14 cellular contexts compared by ENCODE assay signal in the genomic region with DNA sequence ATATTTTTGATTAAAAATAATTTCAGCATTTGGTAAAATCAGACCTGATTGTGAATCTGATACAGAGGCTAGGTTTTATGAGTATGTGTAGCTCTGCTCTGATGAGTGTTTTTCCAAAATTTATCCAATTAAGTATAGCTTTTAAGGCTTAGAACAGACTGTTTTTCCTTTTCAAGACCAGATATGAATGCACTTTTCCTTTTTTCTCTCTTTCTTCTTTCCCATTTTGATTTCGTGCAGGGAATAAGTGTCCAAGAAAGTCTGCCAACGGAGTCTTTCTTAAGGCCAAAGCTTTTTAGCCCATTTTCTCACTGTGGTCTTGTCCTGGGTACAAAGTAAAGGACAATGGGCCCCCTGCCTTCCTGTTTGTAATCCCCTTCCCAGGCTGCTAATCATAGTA. TPM values are rescaled to one million over a fixed set of nuclear protein-coding genes. Genes with fewer than 3 reads are reported as not detected.
DNase-seq lines count a peak whose midpoint lies in the region; ATAC-seq, FAIRE-seq and TF ChIP-seq lines count a peak whose summit lies in the region.
"Had no signal": no experiment of that assay in that cellular context is flagged by ENCODE, and none has a peak within 500 bp of the region (broad histone marks: within the 10 kb centered on the region; RNA-seq: fewer than 3 reads in every experiment).

No MANE protein-coding gene starts in this region.

- H3K27me3 ChIP-seq in ACC112 (ENCODE audit: insufficient read depth, low read length) (no peaks in the 10 kb centered on the region), NT2/D1 (ENCODE audit: insufficient read depth, insufficient read length) (no peaks in the 10 kb centered on the region), fibroblast of lung (ENCODE audit: control insufficient read depth, insufficient read depth, low read length) (no peaks in the 10 kb centered on the region)

- TF ChIP-seq CTCF in fibroblast of lung (conservative IDR thresholded peaks at IDR 0.05 in 1 of 2, IDR thresholded peaks at IDR 0.05 in 1 of 2; ENCODE audit: low read depth in 1 of 2, low read length in 2 of 2) (no peak), progenitor cell of endocrine pancreas (IDR thresholded peaks at IDR 0.05; ENCODE audit: unreplicated experiment) (no peak)

- H3K27ac ChIP-seq in ACC112 (ENCODE audit: low read depth, low read length), result no peak overlapping the region
- no peak overlapping the region for H3K27ac ChIP-seq in fibroblast of lung (ENCODE audit: insufficient read depth, low read length)

- ATAC-seq in GM18511 (IDR thresholded peaks at IDR 0.05; ENCODE audit: unreplicated experiment) (no peak), left lobe of liver (no peak)
- ATAC-seq: activated CD8-positive, alpha-beta T cell treated with anti-CD3 and anti-CD28 coated beads, Interleukin-2, amount 10 ng/mL, durations not matched to agents 7 days and 5 days had no signal

- H3K4me3 ChIP-seq in ACC112 (ENCODE audit: low read depth, low read length) (peak overlapping the region; percentile 32), NT2/D1 (ENCODE audit: insufficient read length, low read depth) (no peak overlapping the region), fibroblast of lung (replicated peaks in 1 of 4; ENCODE audit: control extremely low read depth in 1 of 4, insufficient read depth in 1 of 4, low read depth in 3 of 4, low read length in 4 of 4) (no peak overlapping the region)

- H4K20me1 ChIP-seq in fibroblast of lung (ENCODE audit: control insufficient read depth, extremely low read depth, insufficient read depth, low read length), result peaks cover 4% of the 10 kb centered on the region

- no peaks in the 10 kb centered on the region for H3K9me3 Mint-ChIP-seq in progenitor cell of endocrine pancreas (ENCODE audit: low read depth)
- H3K9me3 Mint-ChIP-seq: activated naive CD8-positive, alpha-beta T cell treated with anti-CD3 and anti-CD28 coated beads for 36 hours; memory B cell had no signal

- peak overlapping the region; percentile 46 for H3K4me3 Mint-ChIP-seq in progenitor cell of endocrine pancreas (ENCODE audit: low read depth)
- H3K4me3 Mint-ChIP-seq: activated CD8-positive, alpha-beta T cell treated with anti-CD3 and anti-CD28 coated beads, Interleukin-2, amount 10 ng/mL, durations not matched to agents 7 days and 5 days; activated naive CD8-positive, alpha-beta T cell treated with anti-CD3 and anti-CD28 coated beads for 36 hours; memory B cell had no signal

- H3K27ac Mint-ChIP-seq in progenitor cell of endocrine pancreas, result peak overlapping the region; percentile 47
- H3K27ac Mint-ChIP-seq: activated CD8-positive, alpha-beta T cell treated with anti-CD3 and anti-CD28 coated beads, Interleukin-2, amount 10 ng/mL, durations not matched to agents 7 days and 5 days; activated naive CD8-positive, alpha-beta T cell treated with anti-CD3 and anti-CD28 coated beads for 36 hours; B cell; memory B cell had no signal

- peaks cover 32% of the 10 kb centered on the region for H3K4me1 ChIP-seq in ACC112 (ENCODE audit: control insufficient read depth, insufficient read depth, low read length, unreplicated experiment)
- H3K4me1 ChIP-seq in NT2/D1 (ENCODE audit: insufficient read depth, insufficient read length), result no peaks in the 10 kb centered on the region
- peaks cover 2% of the 10 kb centered on the region for H3K4me1 ChIP-seq in fibroblast of lung (ENCODE audit: control insufficient read depth, extremely low read depth, insufficient read depth, low read length)

- H3K36me3 Mint-ChIP-seq in progenitor cell of endocrine pancreas (ENCODE audit: insufficient read depth), result peaks cover 3% of the 10 kb centered on the region
- H3K36me3 Mint-ChIP-seq: activated naive CD8-positive, alpha-beta T cell treated with anti-CD3 and anti-CD28 coated beads for 36 hours; memory B cell had no signal

- TF ChIP-seq POLR2A in GM12892 (IDR thresholded peaks at IDR 0.05; ENCODE audit: low read depth, low read length), result no peak

- H3K9ac ChIP-seq in NT2/D1 (ENCODE audit: insufficient read length, low read depth) (peak overlapping the region; percentile 32), fibroblast of lung (ENCODE audit: insufficient read depth, low read length) (no peak overlapping the region)

- H3K79me2 ChIP-seq in ACC112 (ENCODE audit: control insufficient read depth, insufficient read depth, low read length, unreplicated experiment) (peaks cover 70% of the 10 kb centered on the region), fibroblast of lung (ENCODE audit: control insufficient read depth, insufficient read depth, low read length) (peaks cover 62% of the 10 kb centered on the region)

- H3K36me3 ChIP-seq in ACC112 (ENCODE audit: insufficient read depth, low read length) (no peaks in the 10 kb centered on the region), NT2/D1 (ENCODE audit: insufficient read depth, insufficient read length, low read length) (no peaks in the 10 kb centered on the region), fibroblast of lung (ENCODE audit: control insufficient read depth, insufficient read depth, low read length) (no peaks in the 10 kb centered on the region)

- no peak for DNase-seq in NT2/D1 (ENCODE audit: low read depth, low spot score)
- no peak for DNase-seq in fibroblast of lung (ENCODE audit: low read depth in 2 of 2)
- no peak for DNase-seq in progenitor cell of endocrine pancreas (ENCODE audit: low spot score, unreplicated experiment)
- DNase-seq in DMS153 treated with DMSO at 0.1 percent for 48 hours (lab: John Stamatoyannopoulos, UW; ENCODE audit: unreplicated experiment), result no peak
- no peak for DNase-seq in left lobe of liver (ENCODE audit: low spot score)
- DNase-seq in GM12892 (ENCODE audit: insufficient read length), result no peak
- DNase-seq: activated CD8-positive, alpha-beta T cell treated with anti-CD3 and anti-CD28 coated beads, Interleukin-2, amount 10 ng/mL, durations not matched to agents 7 days and 5 days; activated naive CD8-positive, alpha-beta T cell treated with anti-CD3 and anti-CD28 coated beads for 36 hours; HCEC 1CT; NCI-H2171 treated with DMSO at 0.1 percent for 48 hours had no signal

- H3K27me3 Mint-ChIP-seq in progenitor cell of endocrine pancreas, result no peaks in the 10 kb centered on the region
- H3K27me3 Mint-ChIP-seq: B cell, memory B cell had no signal

- no peaks in the 10 kb centered on the region for H3K9me3 ChIP-seq in NT2/D1 (ENCODE audit: insufficient read depth, low read length)
- H3K9me3 ChIP-seq in fibroblast of lung (ENCODE audit: control insufficient read depth, insufficient read depth, low read depth, low read length), result no peaks in the 10 kb centered on the region

- H3K4me1 Mint-ChIP-seq in progenitor cell of endocrine pancreas (ENCODE audit: low read depth), result peaks cover 30% of the 10 kb centered on the region

- FAIRE-seq in GM12892 (lab: Jason Lieb, UNC), result no peak

- peak overlapping the region; percentile 21 for H3K4me2 ChIP-seq in fibroblast of lung (ENCODE audit: extremely low read depth, insufficient read depth, low read length)

- H2AFZ ChIP-seq in ACC112 (ENCODE audit: low read length, unreplicated experiment) (no peak overlapping the region), fibroblast of lung (ENCODE audit: low read length) (no peak overlapping the region)

RNA-seq across cellular contexts. Expression of gene KIF1B, which starts 2.8 kb away (rescaled TPM):
- 19.5 and 34.3 TPM in 2 replicates for total RNA-seq in fibroblast of lung
- polyA plus RNA-seq in fibroblast of lung, result 23.4 and 23.6 TPM in 2 replicates
- polyA plus RNA-seq in fibroblast of lung (2012), result 18.7 and 23.8 TPM in 2 replicates
- 15.9 and 51.1 TPM in 2 replicates for polyA minus RNA-seq in fibroblast of lung (ENCODE audit: low replicate concordance)
- total RNA-seq in progenitor cell of endocrine pancreas, result 74.4 and 78.7 TPM in 2 replicates
- 28.5 TPM for total RNA-seq in left lobe of liver
- 3.4 TPM for polyA plus RNA-seq in GM12892 (2012; ENCODE audit: missing spikeins)
